In genomic region chr10:97043563-97043855, GRCh38 we compare ENCODE assay signal across 34 cellular contexts.
"Had no signal": no experiment of that assay in that cellular context is flagged by ENCODE, and none has a peak within 500 bp of the region (broad histone marks: within the 10 kb centered on the region; RNA-seq: fewer than 3 reads in every experiment).

No MANE protein-coding gene starts in this region.

- H3K27me3 Mint-ChIP-seq: activated CD4-positive, alpha-beta memory T cell treated with anti-CD3 and anti-CD28 coated beads, Interleukin-2, amount 10 ng/mL, durations not matched to agents 7 days and 5 days; activated CD4-positive, alpha-beta T cell treated with anti-CD3 and anti-CD28 coated beads, Interleukin-2, amount 10 ng/mL, durations not matched to agents 24 days and 14 days; activated naive CD4-positive, alpha-beta T cell treated with anti-CD3 and anti-CD28 coated beads, Interleukin-2, amount 10 ng/mL, durations not matched to agents 7 days and 5 days; activated naive CD4-positive, alpha-beta T cell treated with anti-CD3 and anti-CD28 coated beads, Interleukin-2, amount 50 U/mL, for 24 hours; activated naive CD8-positive, alpha-beta T cell; activated naive CD8-positive, alpha-beta T cell treated with anti-CD3 and anti-CD28 coated beads, Interleukin-2, amount 50 U/mL, for 24 hours; central memory CD8-positive, alpha-beta T cell had no signal

- H3K4me3 ChIP-seq: ascending aorta, cardiac muscle cell had no signal

- H3K4me1 ChIP-seq: ascending aorta had no signal

- DNase-seq: activated B cell treated with CpG ODN at 0.5 μM for 24 hours; activated CD4-positive, alpha-beta memory T cell treated with anti-CD3 and anti-CD28 coated beads, Interleukin-2, amount 10 ng/mL, durations not matched to agents 7 days and 5 days; activated CD4-positive, alpha-beta T cell treated with anti-CD3 and anti-CD28 coated beads for 4 hours; activated CD4-positive, alpha-beta T cell treated with anti-CD3 and anti-CD28 coated beads, Interleukin-2, amount 10 ng/mL, durations not matched to agents 24 days and 14 days; activated CD4-positive, alpha-beta T cell treated with anti-CD3 and anti-CD28 coated beads, Interleukin-2, amount 50 U/mL, for 1 hour; activated CD4-positive, alpha-beta T cell treated with anti-CD3 and anti-CD28 coated beads, Interleukin-2, amount 50 U/mL, for 48 hours; activated CD4-positive, CD25-positive, alpha-beta regulatory T cell treated with anti-CD3 and anti-CD28 coated beads, Interleukin-2, amount 50 U/mL, for 72 hours; activated CD8-positive, alpha-beta memory T cell treated with anti-CD3 and anti-CD28 coated beads for 24 hours; activated CD8-positive, alpha-beta memory T cell treated with anti-CD3 and anti-CD28 coated beads, Interleukin-2, amount 10 ng/mL, durations not matched to agents 7 days and 5 days; activated CD8-positive, alpha-beta memory T cell treated with anti-CD3 and anti-CD28 coated beads, Interleukin-2, amount 50 U/mL, for 48 hours; activated CD8-positive, alpha-beta T cell treated with anti-CD3 and anti-CD28 coated beads, Interleukin-2, amount 10 ng/mL, durations not matched to agents 7 days and 5 days; activated effector memory CD4-positive, alpha-beta T cell treated with Interleukin-2 at 50 U/mL for 16 hours; activated gamma-delta T cell; activated naive CD4-positive, alpha-beta T cell treated with anti-CD3 and anti-CD28 coated beads, Interleukin-2, amount 10 ng/mL, durations not matched to agents 7 days and 5 days; activated naive CD4-positive, alpha-beta T cell treated with Interleukin-2 at 50 U/mL for 16 hours; activated naive CD8-positive, alpha-beta T cell treated with anti-CD3 and anti-CD28 coated beads, Interleukin-2, amount 50 U/mL, for 24 hours; activated T-cell treated with anti-CD3 and anti-CD28 coated beads, Interleukin-2, amount 50 U/mL, for 4 hours; anterior cingulate cortex; caudate nucleus; cerebellar nuclear complex; SW 1271; T-helper 1 cell; T-helper 2 cell; T-helper 9 cell had no signal

- H3K36me3 Mint-ChIP-seq: activated CD8-positive, alpha-beta memory T cell treated with anti-CD3 and anti-CD28 coated beads, Interleukin-2, amount 10 ng/mL, durations not matched to agents 7 days and 5 days; activated naive CD4-positive, alpha-beta T cell treated with anti-CD3 and anti-CD28 coated beads, Interleukin-2, amount 10 ng/mL, durations not matched to agents 7 days and 5 days; activated naive CD4-positive, alpha-beta T cell treated with anti-CD3 and anti-CD28 coated beads, Interleukin-2, amount 50 U/mL, for 24 hours; activated naive CD8-positive, alpha-beta T cell had no signal

- H3K27ac ChIP-seq: ascending aorta, cardiac muscle cell, VCaP had no signal

- H3K4me3 Mint-ChIP-seq: activated B cell treated with CpG ODN at 0.5 μM for 24 hours; activated CD4-positive, alpha-beta memory T cell treated with anti-CD3 and anti-CD28 coated beads, Interleukin-2, amount 10 ng/mL, durations not matched to agents 7 days and 5 days; activated CD4-positive, alpha-beta T cell treated with anti-CD3 and anti-CD28 coated beads, Interleukin-2, amount 10 ng/mL, durations not matched to agents 24 days and 14 days; activated CD8-positive, alpha-beta memory T cell treated with anti-CD3 and anti-CD28 coated beads, Interleukin-2, amount 10 ng/mL, durations not matched to agents 7 days and 5 days; activated CD8-positive, alpha-beta T cell treated with anti-CD3 and anti-CD28 coated beads, Interleukin-2, amount 10 ng/mL, durations not matched to agents 7 days and 5 days; activated naive CD4-positive, alpha-beta T cell treated with anti-CD3 and anti-CD28 coated beads, Interleukin-2, amount 10 ng/mL, durations not matched to agents 7 days and 5 days; activated naive CD4-positive, alpha-beta T cell treated with anti-CD3 and anti-CD28 coated beads, Interleukin-2, amount 50 U/mL, for 24 hours; activated naive CD8-positive, alpha-beta T cell; activated naive CD8-positive, alpha-beta T cell treated with anti-CD3 and anti-CD28 coated beads, Interleukin-2, amount 50 U/mL, for 24 hours; activated T-cell treated with anti-CD3 and anti-CD28 coated beads, Interleukin-2, amount 50 U/mL, for 4 hours; brain; central memory CD8-positive, alpha-beta T cell; T-helper 1 cell treated with Interleukin-12 subunit alpha and Interleukin-12 subunit beta and Interleukin-4 antibody, amounts not matched to agents 30 μg/mL and 1 μg/mL, for 36 hours; T-helper 2 cell treated with Interferon-gamma antibody and Interleukin-4, amounts not matched to agents 5 μg/mL and 100 μg/mL, for 36 hours had no signal

- ATAC-seq: activated CD8-positive, alpha-beta memory T cell treated with anti-CD3 and anti-CD28 coated beads, Interleukin-2, amount 10 ng/mL, durations not matched to agents 7 days and 5 days; activated CD8-positive, alpha-beta T cell treated with anti-CD3 and anti-CD28 coated beads, Interleukin-2, amount 10 ng/mL, durations not matched to agents 7 days and 5 days; activated naive CD8-positive, alpha-beta T cell treated with anti-CD3 and anti-CD28 coated beads, Interleukin-2, amount 50 U/mL, for 24 hours; activated T-cell treated with anti-CD3 and anti-CD28 coated beads, Interleukin-2, amount 50 U/mL, for 4 hours had no signal

- H3K36me3 ChIP-seq: ascending aorta, cardiac muscle cell had no signal

- H3K27me3 ChIP-seq: ascending aorta, cardiac muscle cell had no signal

- H3K9me3 Mint-ChIP-seq: activated CD4-positive, alpha-beta memory T cell treated with anti-CD3 and anti-CD28 coated beads, Interleukin-2, amount 10 ng/mL, durations not matched to agents 7 days and 5 days; activated CD4-positive, alpha-beta T cell treated with anti-CD3 and anti-CD28 coated beads, Interleukin-2, amount 10 ng/mL, durations not matched to agents 24 days and 14 days; activated naive CD4-positive, alpha-beta T cell treated with anti-CD3 and anti-CD28 coated beads, Interleukin-2, amount 10 ng/mL, durations not matched to agents 7 days and 5 days; activated naive CD4-positive, alpha-beta T cell treated with anti-CD3 and anti-CD28 coated beads, Interleukin-2, amount 50 U/mL, for 24 hours; activated naive CD8-positive, alpha-beta T cell treated with anti-CD3 and anti-CD28 coated beads, Interleukin-2, amount 50 U/mL, for 24 hours; activated T-cell treated with anti-CD3 and anti-CD28 coated beads, Interleukin-2, amount 50 U/mL, for 4 hours; activated T-helper 2 cell treated with anti-CD3 and anti-CD28 coated beads, Interferon-gamma antibody, Interleukin-2, Interleukin-4, amounts not matched to agents 10 μg/mL and 5 μg/mL and 100 μg/mL, durations not matched to agents 14 hours and 24 hours and 36 hours; brain; central memory CD8-positive, alpha-beta T cell; T-helper 1 cell treated with Interleukin-12 subunit alpha and Interleukin-12 subunit beta and Interleukin-4 antibody, amounts not matched to agents 30 μg/mL and 1 μg/mL, for 36 hours; T-helper 2 cell treated with Interferon-gamma antibody and Interleukin-4, amounts not matched to agents 5 μg/mL and 100 μg/mL, for 36 hours had no signal

- H3K27ac Mint-ChIP-seq: activated B cell treated with CpG ODN at 0.5 μM for 24 hours; activated CD4-positive, alpha-beta memory T cell treated with anti-CD3 and anti-CD28 coated beads, Interleukin-2, amount 10 ng/mL, durations not matched to agents 7 days and 5 days; activated CD4-positive, alpha-beta T cell treated with anti-CD3 and anti-CD28 coated beads, Interleukin-2, amount 10 ng/mL, durations not matched to agents 24 days and 14 days; activated CD8-positive, alpha-beta memory T cell treated with anti-CD3 and anti-CD28 coated beads, Interleukin-2, amount 10 ng/mL, durations not matched to agents 7 days and 5 days; activated CD8-positive, alpha-beta T cell treated with anti-CD3 and anti-CD28 coated beads, Interleukin-2, amount 10 ng/mL, durations not matched to agents 7 days and 5 days; activated naive CD4-positive, alpha-beta T cell treated with anti-CD3 and anti-CD28 coated beads, Interleukin-2, amount 10 ng/mL, durations not matched to agents 7 days and 5 days; activated naive CD4-positive, alpha-beta T cell treated with anti-CD3 and anti-CD28 coated beads, Interleukin-2, amount 50 U/mL, for 24 hours; activated naive CD8-positive, alpha-beta T cell; activated naive CD8-positive, alpha-beta T cell treated with anti-CD3 and anti-CD28 coated beads, Interleukin-2, amount 50 U/mL, for 24 hours; activated T-helper 2 cell treated with anti-CD3 and anti-CD28 coated beads, Interferon-gamma antibody, Interleukin-2, Interleukin-4, amounts not matched to agents 10 μg/mL and 5 μg/mL and 100 μg/mL, durations not matched to agents 14 hours and 24 hours and 36 hours; brain; T-helper 1 cell treated with Interleukin-12 subunit alpha and Interleukin-12 subunit beta and Interleukin-4 antibody, amounts not matched to agents 30 μg/mL and 1 μg/mL, for 36 hours; T-helper 2 cell treated with Interferon-gamma antibody and Interleukin-4, amounts not matched to agents 5 μg/mL and 100 μg/mL, for 36 hours had no signal

- H3K9me3 ChIP-seq: ascending aorta had no signal

- H3K4me1 Mint-ChIP-seq: activated B cell treated with CpG ODN at 0.5 μM for 24 hours; activated CD4-positive, alpha-beta memory T cell treated with anti-CD3 and anti-CD28 coated beads, Interleukin-2, amount 10 ng/mL, durations not matched to agents 7 days and 5 days; activated CD4-positive, alpha-beta T cell treated with anti-CD3 and anti-CD28 coated beads, Interleukin-2, amount 10 ng/mL, durations not matched to agents 24 days and 14 days; activated CD8-positive, alpha-beta memory T cell treated with anti-CD3 and anti-CD28 coated beads, Interleukin-2, amount 10 ng/mL, durations not matched to agents 7 days and 5 days; activated naive CD4-positive, alpha-beta T cell treated with anti-CD3 and anti-CD28 coated beads, Interleukin-2, amount 10 ng/mL, durations not matched to agents 7 days and 5 days; activated naive CD8-positive, alpha-beta T cell treated with anti-CD3 and anti-CD28 coated beads, Interleukin-2, amount 50 U/mL, for 24 hours; central memory CD8-positive, alpha-beta T cell had no signal
